In the genomic region with DNA sequence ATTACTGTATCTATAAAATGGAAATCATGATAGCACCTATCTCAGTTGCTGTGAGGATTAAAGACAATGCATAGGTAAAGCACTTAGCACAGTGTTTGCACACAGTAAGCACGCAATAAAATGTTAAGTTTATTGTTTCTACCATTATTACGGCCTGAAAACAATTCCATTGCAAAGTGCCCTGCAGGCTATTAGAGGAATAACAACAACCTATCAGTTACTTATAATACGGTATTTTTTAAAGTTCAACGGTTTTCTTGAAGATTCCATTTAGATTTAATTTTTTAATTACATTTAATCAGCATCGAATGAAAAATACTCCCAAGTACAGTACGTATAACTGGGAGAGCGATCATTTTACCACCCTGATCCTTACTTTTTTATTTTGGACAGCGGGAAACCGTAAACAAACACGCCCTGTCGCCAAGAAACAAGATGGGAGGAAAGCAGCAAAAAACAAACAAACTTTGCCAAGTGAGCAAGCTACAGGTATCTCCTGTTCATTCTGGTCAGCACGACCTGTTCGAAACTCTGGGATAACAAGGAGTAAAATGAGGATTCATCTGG, we compare ENCODE assay signal across 8 cellular contexts. TPM values are rescaled to one million over a fixed set of nuclear protein-coding genes. Genes with fewer than 3 reads are reported as not detected.
A peak's percentile ranks its signal among the peaks of the same experiment; 100 is the strongest.
DNase-seq lines count a peak whose midpoint lies in the region; ATAC-seq and TF ChIP-seq lines count a peak whose summit lies in the region.

No MANE protein-coding gene starts in this region.

- TSS peak; percentile 55 for BruUV-seq in Caco-2 (replicated peaks; lab: Mats Ljungman, UMichigan)

- H3K4me3 ChIP-seq in Caco-2 (ENCODE audit: low read depth, low read length) (peak overlapping the region; percentile 75), iPS-18c (ENCODE audit: insufficient read depth, low read depth, low read length) (peak overlapping the region; percentile 84), stomach smooth muscle (ENCODE audit: low read length in 2 of 2) (peak overlapping the region; percentile 78 to 90)

- intact Hi-C loops in Caco-2 (cut with micrococcal nuclease; ENCODE audit: unreplicated experiment) = no loop called here
- intact Hi-C loops in activated CD8-positive, alpha-beta T cell treated with anti-CD3 and anti-CD28 coated beads for 36 hours (cut with micrococcal nuclease) = no loop called here

- peaks cover 8% of the 10 kb centered on the region for H3K36me3 Mint-ChIP-seq in Caco-2 (ENCODE audit: insufficient read depth, unreplicated experiment)
- H3K36me3 Mint-ChIP-seq in activated CD8-positive, alpha-beta T cell treated with anti-CD3 and anti-CD28 coated beads for 36 hours (ENCODE audit: low read depth) = peaks cover 4% of the 10 kb centered on the region

- peak overlapping the region; percentile 84 to 88 for H3K9ac ChIP-seq in stomach smooth muscle (ENCODE audit: low read length in 2 of 2)

- H3K27ac ChIP-seq in stomach smooth muscle (ENCODE audit: low read length) = peak overlapping the region; percentile 77

- H3K27me3 Mint-ChIP-seq in Caco-2 (ENCODE audit: insufficient read depth, unreplicated experiment) = peaks cover 7% of the 10 kb centered on the region
- no peaks in the 10 kb centered on the region for H3K27me3 Mint-ChIP-seq in activated CD8-positive, alpha-beta T cell treated with anti-CD3 and anti-CD28 coated beads for 36 hours

- POLR2A ChIA-PET in Caco-2 (lab: Charles Lee) = no interaction called here
- POLR2A ChIA-PET in activated CD8-positive, alpha-beta T cell treated with anti-CD3 and anti-CD28 coated beads for 36 hours (lab: Charles Lee) = interaction anchor here (0.6 to 1.1 kb wide), 4 partner anchors 14 to 544 kb away, joined by 3 to 4 read pairs (median 3); a partner anchor contains a TSS

- H3K4me1 ChIP-seq in Caco-2 (no peaks in the 10 kb centered on the region), stomach smooth muscle (ENCODE audit: control insufficient read depth, insufficient read depth, low read length) (no peaks in the 10 kb centered on the region)

- no peaks in the 10 kb centered on the region for H3K9me3 Mint-ChIP-seq in Caco-2 (ENCODE audit: unreplicated experiment)
- no peaks in the 10 kb centered on the region for H3K9me3 Mint-ChIP-seq in activated CD8-positive, alpha-beta T cell treated with anti-CD3 and anti-CD28 coated beads for 36 hours

- TF ChIP-seq CTCF in Caco-2 (IDR thresholded peaks at IDR 0.05; ENCODE audit: insufficient read depth in 1 of 2, low read depth in 1 of 2, low read length in 1 of 2, severe bottlenecking in 1 of 2, unreplicated experiment in 1 of 2) = peak; percentile 23 to 30
- peak; percentile 18 for TF ChIP-seq CTCF in activated CD8-positive, alpha-beta T cell treated with anti-CD3 and anti-CD28 coated beads for 36 hours (IDR thresholded peaks at IDR 0.05)

- no peaks in the 10 kb centered on the region for H3K36me3 ChIP-seq in Caco-2 (ENCODE audit: control insufficient read depth, insufficient read depth, low read length)
- no peaks in the 10 kb centered on the region for H3K36me3 ChIP-seq in stomach smooth muscle (ENCODE audit: control insufficient read depth in 2 of 2, insufficient read depth in 2 of 2, low read length in 2 of 2)

- peak; percentile 11 for ATAC-seq in GM19023 (IDR thresholded peaks at IDR 0.05; ENCODE audit: unreplicated experiment)
- peak; percentile 27 for ATAC-seq in HG03159 (IDR thresholded peaks at IDR 0.05; ENCODE audit: unreplicated experiment)
- peak; percentile 2 for ATAC-seq in activated CD8-positive, alpha-beta T cell treated with anti-CD3 and anti-CD28 coated beads for 36 hours

- H3K27ac Mint-ChIP-seq in Caco-2 (ENCODE audit: unreplicated experiment) = peak overlapping the region; percentile 95
- peak overlapping the region; percentile 89 for H3K27ac Mint-ChIP-seq in activated CD8-positive, alpha-beta T cell treated with anti-CD3 and anti-CD28 coated beads for 36 hours

- DNase-seq in Caco-2 = no peak
- no peak for DNase-seq in activated CD8-positive, alpha-beta T cell treated with anti-CD3 and anti-CD28 coated beads for 36 hours
- DNase-seq in inferior parietal cortex (ENCODE audit: extremely low spot score) = no peak
- no peak for DNase-seq in kidney tubule cell (ENCODE audit: low spot score)

- CTCF ChIA-PET in Caco-2 (lab: Charles Lee) = no interaction called here
- CTCF ChIA-PET in activated CD8-positive, alpha-beta T cell treated with anti-CD3 and anti-CD28 coated beads for 36 hours (lab: Charles Lee) = no interaction called here

- H3K4me3 Mint-ChIP-seq in Caco-2 (ENCODE audit: unreplicated experiment) = peak overlapping the region; percentile 91
- peak overlapping the region; percentile 93 for H3K4me3 Mint-ChIP-seq in activated CD8-positive, alpha-beta T cell treated with anti-CD3 and anti-CD28 coated beads for 36 hours

- no peaks in the 10 kb centered on the region; the same call in 1 of the 2 replicates for H3K27me3 ChIP-seq in Caco-2 (replicated peaks; ENCODE audit: control insufficient read depth, insufficient read depth, low read length)
- no peaks in the 10 kb centered on the region for H3K27me3 ChIP-seq in stomach smooth muscle (ENCODE audit: control insufficient read depth in 1 of 2, insufficient read depth in 2 of 2, low read length in 2 of 2)

- H3K4me1 Mint-ChIP-seq in Caco-2 (ENCODE audit: low read depth, unreplicated experiment) = no peaks in the 10 kb centered on the region
- H3K4me1 Mint-ChIP-seq in activated CD8-positive, alpha-beta T cell treated with anti-CD3 and anti-CD28 coated beads for 36 hours (ENCODE audit: low read depth) = peaks cover 18% of the 10 kb centered on the region

- H3K9me3 ChIP-seq in Caco-2 (no peaks in the 10 kb centered on the region), iPS-18c (ENCODE audit: control insufficient read depth, insufficient read depth, low read length) (no peaks in the 10 kb centered on the region), stomach smooth muscle (ENCODE audit: control insufficient read depth in 2 of 2, low read length in 2 of 2) (no peaks in the 10 kb centered on the region)

RNA-seq across cellular contexts. Expression of a gene that starts 0.9 kb away (rescaled TPM):
- total RNA-seq in Caco-2 (2022) = 11.2 and 12.5 TPM in 2 replicates
- total RNA-seq in activated CD8-positive, alpha-beta T cell treated with anti-CD3 and anti-CD28 coated beads for 36 hours = 10 to 100 TPM; 17.5 to 17.9 TPM
